8 cellular contexts compared by ENCODE assay signal in the genomic region with DNA sequence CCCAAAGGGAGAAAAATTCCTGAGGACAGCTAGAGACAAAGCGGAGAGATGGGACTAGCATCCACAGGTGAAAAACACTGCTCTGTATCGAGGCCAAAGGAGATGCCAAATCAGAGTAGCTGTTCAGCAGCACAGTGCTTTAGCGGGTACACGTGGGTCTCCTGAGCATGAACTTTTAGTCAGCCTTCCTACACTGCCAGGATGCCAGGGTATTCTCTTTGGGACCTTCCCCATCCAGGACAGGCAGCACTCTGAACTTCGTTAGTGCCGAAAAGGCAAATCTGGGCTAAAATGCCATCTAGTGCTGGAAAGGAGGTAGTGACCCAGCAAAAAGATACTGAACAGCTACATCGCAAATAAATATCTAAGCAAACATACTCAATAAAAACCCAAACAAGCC.
DNase-seq lines count a peak whose midpoint lies in the region; ATAC-seq, FAIRE-seq and TF ChIP-seq lines count a peak whose summit lies in the region.

No MANE protein-coding gene starts in this region.

- in situ Hi-C loops in GM12878 (cut with MboI) = no loop called here

- CTCF ChIA-PET in GM12878 (lab: Yijun Ruan, JAX) = interaction anchor here (0.7 to 3.4 kb wide), 10 partner anchors 12 to 460 kb away, joined by 3 to 13 read pairs (median 4); a partner anchor contains a TSS

- ATAC-seq in GM18499 (IDR thresholded peaks at IDR 0.05; ENCODE audit: insufficient read depth, unreplicated experiment) (peak; percentile 71), HG02885 (IDR thresholded peaks at IDR 0.05; ENCODE audit: poor library complexity, unreplicated experiment) (peak; percentile 95), GM12878 (peak; percentile 75), left colon (peak; percentile 45)

- no peak overlapping the region for H2AFZ ChIP-seq in GM12878 (ENCODE audit: control insufficient read depth, low read depth, low read length)

- no peak for FAIRE-seq in GM12878 (lab: Jason Lieb, UNC)

- WGBS in GM12878 (ENCODE audit: insufficient coverage, insufficient replicate concordance, low lambda C conversion rate, missing lambda C conversion rate) = 38% methylated on average over 7 of the region's 7 CpGs
- WGBS in suprapubic skin = 39% methylated on average over 7 of the region's 7 CpGs

- no peak overlapping the region for H3K9ac ChIP-seq in GM12878 (ENCODE audit: control insufficient read depth, insufficient read depth, low read length)

- TF ChIP-seq RAD21 in GM12878 (IDR thresholded peaks at IDR 0.05; ENCODE audit: insufficient read depth, low read depth, low read length) = peak; percentile 74

- H3K79me2 ChIP-seq in GM12878 (ENCODE audit: control insufficient read depth, insufficient read depth, low read length) = no peaks in the 10 kb centered on the region

- no peaks in the 10 kb centered on the region for H4K20me1 ChIP-seq in GM12878 (ENCODE audit: control insufficient read depth, insufficient read depth)

- TF ChIP-seq CTCF in GM12878 (IDR thresholded peaks at IDR 0.05 in 2 of 3, conservative IDR thresholded peaks at IDR 0.05 in 1 of 3; ENCODE audit: control insufficient read depth in 2 of 3, extremely low read depth in 1 of 3, insufficient read depth in 1 of 3, low read depth in 3 of 3, low read length in 3 of 3) = peak; percentile 62 to 63 (median 62); a peak in 5 of 6 replicates
- TF ChIP-seq CTCF in suprapubic skin (IDR thresholded peaks at IDR 0.05) = peak in 1 of 2 donors; percentile 48

- TF ChIP-seq POLR2A in GM12878 (IDR thresholded peaks at IDR 0.05; ENCODE audit: low read depth, low read length) (no peak), suprapubic skin (IDR thresholded peaks at IDR 0.05) (no peak)

- H3K27ac ChIP-seq in GM12878 (ENCODE audit: control insufficient read depth, insufficient read depth) (no peak overlapping the region), suprapubic skin (no peak overlapping the region)

- intact Hi-C loops in GM12878 (cut with micrococcal nuclease; ENCODE audit: unreplicated experiment) (loop anchor here (1.0 kb wide), 2 partner anchors 88 to 177 kb away; no protein-coding TSS in a partner anchor), left colon (cut with DNase I, micrococcal nuclease) (no loop called here)

- peak; percentile 48 to 54 for DNase-seq in AML-193 (lab: John Stamatoyannopoulos, UW)
- peak; percentile 22 for DNase-seq in NCI-H345 (lab: John Stamatoyannopoulos, UW)
- no peak for DNase-seq in GM12878 (ENCODE audit: low read depth, low spot score)
- DNase-seq in left colon = no peak
- no peak for DNase-seq in mesenteric fat pad (ENCODE audit: low spot score)
- DNase-seq in suprapubic skin (ENCODE audit: low spot score in 2 of 2) = no peak

- H3K9me3 ChIP-seq in GM12878 (replicated peaks; ENCODE audit: control insufficient read depth, insufficient read depth, low read length) (no peaks in the 10 kb centered on the region), suprapubic skin (no peaks in the 10 kb centered on the region)

- SMC1A ChIA-PET in GM12878 (lab: Charles Lee; ENCODE audit: uncharacterized antibody, unreplicated experiment) = interaction anchor here (0.7 to 0.8 kb wide), 2 partner anchors 41 to 86 kb away, joined by 3 read pairs; no protein-coding TSS in a partner anchor

- H3K36me3 ChIP-seq in GM12878 (ENCODE audit: control insufficient read depth in 2 of 2, insufficient read depth in 2 of 2, low read length in 1 of 2) (no peaks in the 10 kb centered on the region), suprapubic skin (no peaks in the 10 kb centered on the region)

- TF ChIP-seq EP300 in GM12878 (IDR thresholded peaks at IDR 0.05; ENCODE audit: borderline replicate concordance in 1 of 2, control insufficient read depth in 1 of 2, low read depth in 2 of 2, low read length in 2 of 2) (no peak), suprapubic skin (IDR thresholded peaks at IDR 0.05) (no peak)

- no peak overlapping the region for H3K4me2 ChIP-seq in GM12878 (ENCODE audit: control insufficient read depth, insufficient read depth)

- H3K4me1 ChIP-seq in GM12878 (ENCODE audit: control insufficient read depth, insufficient read depth, low read length) (no peaks in the 10 kb centered on the region), suprapubic skin (no peaks in the 10 kb centered on the region)

- RAD21 ChIA-PET in GM12878 (lab: Charles Lee; ENCODE audit: unreplicated experiment) = no interaction called here

- H3K27me3 ChIP-seq in GM12878 (replicated peaks in 1 of 2; ENCODE audit: control insufficient read depth in 2 of 2, insufficient read depth in 2 of 2, low read length in 1 of 2) (no peaks in the 10 kb centered on the region), suprapubic skin (peaks cover 6% of the 10 kb centered on the region)

- POLR2A ChIA-PET in GM12878 (lab: Charles Lee) = no interaction called here

- no TSS peak for BruUV-seq in GM12878 (replicated peaks; lab: Mats Ljungman, UMichigan)

- H3K4me3 ChIP-seq in GM12878 (no peak overlapping the region), suprapubic skin (no peak overlapping the region)

TF ChIP-seq in GM12878, 131 proteins besides CTCF, POLR2A, EP300 and RAD21:
- peak; percentile 64 for TF ChIP-seq SMC3 (IDR thresholded peaks at IDR 0.05; ENCODE audit: borderline replicate concordance, low read length)
- TF ChIP-seq, protein P1, sequence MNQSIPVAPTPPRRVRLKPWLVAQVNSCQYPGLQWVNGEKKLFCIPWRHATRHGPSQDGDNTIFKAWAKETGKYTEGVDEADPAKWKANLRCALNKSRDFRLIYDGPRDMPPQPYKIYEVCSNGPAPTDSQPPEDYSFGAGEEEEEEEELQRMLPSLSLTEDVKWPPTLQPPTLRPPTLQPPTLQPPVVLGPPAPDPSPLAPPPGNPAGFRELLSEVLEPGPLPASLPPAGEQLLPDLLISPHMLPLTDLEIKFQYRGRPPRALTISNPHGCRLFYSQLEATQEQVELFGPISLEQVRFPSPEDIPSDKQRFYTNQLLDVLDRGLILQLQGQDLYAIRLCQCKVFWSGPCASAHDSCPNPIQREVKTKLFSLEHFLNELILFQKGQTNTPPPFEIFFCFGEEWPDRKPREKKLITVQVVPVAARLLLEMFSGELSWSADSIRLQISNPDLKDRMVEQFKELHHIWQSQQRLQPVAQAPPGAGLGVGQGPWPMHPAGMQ (IDR thresholded peaks at IDR 0.05; ENCODE audit: borderline replicate concordance) = no peak
TF ChIP-seq in GM12878: peak in this region for 1.

Comparison
In these comparisons a context has a peak if more than half of its experiments do, and no peak if none do; other contexts are left out.
1. DNase-seq: peak in AML-193 (2 of 2) and NCI-H345 (single experiment); none in GM12878 (single experiment), left colon (0 of 2), mesenteric fat pad (single experiment) and suprapubic skin (0 of 2).
2. ATAC-seq: peak in every context shown above with its lines; median percentile 95 in HG02885; 75 in GM12878; 71 in GM18499; 45 in left colon.